1 cellular context compared by ENCODE assay signal in the genomic region with DNA sequence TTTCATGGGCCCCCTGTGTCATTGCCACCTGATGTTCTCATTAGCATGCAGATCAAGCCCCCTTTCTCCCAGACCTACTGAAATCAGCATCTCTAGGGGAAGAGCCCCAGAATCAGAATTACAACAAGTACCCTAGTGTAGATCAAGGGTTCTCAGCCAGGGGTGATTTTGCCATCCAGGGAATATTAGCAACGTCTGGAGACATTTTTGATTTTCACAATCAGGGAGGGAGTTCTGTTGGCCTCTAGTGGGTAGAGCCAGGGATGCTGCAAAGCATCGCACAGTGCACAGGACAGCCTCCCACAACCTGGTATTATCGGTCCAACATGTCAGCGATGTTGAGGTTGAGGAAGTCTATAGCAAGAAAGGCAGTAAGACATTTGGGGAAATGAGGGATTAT.
TF ChIP-seq lines count a peak whose summit lies in the region.

No MANE protein-coding gene starts in this region.

TF ChIP-seq in HepG2, 621 proteins besides CTCF, POLR2A, EP300 and RAD21:
- no peak for TF ChIP-seq PCBP1 (IDR thresholded peaks at IDR 0.05; ENCODE audit: borderline replicate concordance, low read depth, low read length)
- TF ChIP-seq LRRFIP1 (CRISPR knock-in tag; conservative IDR thresholded peaks at IDR 0.05): no peak
- TF ChIP-seq KLF16 (CRISPR knock-in tag; IDR thresholded peaks at IDR 0.05): no peak
- TF ChIP-seq, protein P1, sequence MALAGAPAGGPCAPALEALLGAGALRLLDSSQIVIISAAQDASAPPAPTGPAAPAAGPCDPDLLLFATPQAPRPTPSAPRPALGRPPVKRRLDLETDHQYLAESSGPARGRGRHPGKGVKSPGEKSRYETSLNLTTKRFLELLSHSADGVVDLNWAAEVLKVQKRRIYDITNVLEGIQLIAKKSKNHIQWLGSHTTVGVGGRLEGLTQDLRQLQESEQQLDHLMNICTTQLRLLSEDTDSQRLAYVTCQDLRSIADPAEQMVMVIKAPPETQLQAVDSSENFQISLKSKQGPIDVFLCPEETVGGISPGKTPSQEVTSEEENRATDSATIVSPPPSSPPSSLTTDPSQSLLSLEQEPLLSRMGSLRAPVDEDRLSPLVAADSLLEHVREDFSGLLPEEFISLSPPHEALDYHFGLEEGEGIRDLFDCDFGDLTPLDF (CRISPR knock-in tag; IDR thresholded peaks at IDR 0.05): no peak
- TF ChIP-seq CREM (IDR thresholded peaks at IDR 0.05): no peak
- no peak for TF ChIP-seq CREM (CRISPR knock-in tag; IDR thresholded peaks at IDR 0.05)
- TF ChIP-seq ZNF501 (CRISPR knock-in tag; IDR thresholded peaks at IDR 0.05): 0 out of 2 replicates have a peak, but pooled peaks have one; percentile 20
- TF ChIP-seq SP5 (CRISPR knock-in tag; IDR thresholded peaks at IDR 0.05; ENCODE audit: borderline replicate concordance, low read depth): no peak
- TF ChIP-seq ZNF784 (CRISPR knock-in tag; IDR thresholded peaks at IDR 0.05; ENCODE audit: borderline replicate concordance): 0 out of 2 replicates have a peak, but pooled peaks have one; percentile 8
- TF ChIP-seq PHF20 (CRISPR knock-in tag; IDR thresholded peaks at IDR 0.05): no peak
- TF ChIP-seq YEATS2 (CRISPR knock-in tag; IDR thresholded peaks at IDR 0.05; ENCODE audit: borderline replicate concordance): no peak
- no peak for TF ChIP-seq FOXC1 (CRISPR knock-in tag; IDR thresholded peaks at IDR 0.05; ENCODE audit: borderline replicate concordance)
- TF ChIP-seq RARA (CRISPR knock-in tag; IDR thresholded peaks at IDR 0.05): no peak
- no peak for TF ChIP-seq ELF4 (CRISPR knock-in tag; IDR thresholded peaks at IDR 0.05; ENCODE audit: borderline replicate concordance)
- no peak for TF ChIP-seq DMAP1 (CRISPR knock-in tag; IDR thresholded peaks at IDR 0.05)
- no peak for TF ChIP-seq ZNF3 (CRISPR knock-in tag; IDR thresholded peaks at IDR 0.05)
- TF ChIP-seq ZNF598 (CRISPR knock-in tag; IDR thresholded peaks at IDR 0.05; ENCODE audit: borderline replicate concordance): 0 out of 2 replicates have a peak, but pooled peaks have one; percentile 50
- TF ChIP-seq TRIM24 (CRISPR knock-in tag; IDR thresholded peaks at IDR 0.05): no peak
- no peak for TF ChIP-seq DNMT3B (CRISPR knock-in tag; conservative IDR thresholded peaks at IDR 0.05)
- TF ChIP-seq LBX2 (CRISPR knock-in tag; IDR thresholded peaks at IDR 0.05; ENCODE audit: borderline replicate concordance): no peak
- no peak for TF ChIP-seq SMC3 (IDR thresholded peaks at IDR 0.05; ENCODE audit: low read length)
- no peak for TF ChIP-seq TAF1 (CRISPR knock-in tag; IDR thresholded peaks at IDR 0.05)
- TF ChIP-seq, protein P2, sequence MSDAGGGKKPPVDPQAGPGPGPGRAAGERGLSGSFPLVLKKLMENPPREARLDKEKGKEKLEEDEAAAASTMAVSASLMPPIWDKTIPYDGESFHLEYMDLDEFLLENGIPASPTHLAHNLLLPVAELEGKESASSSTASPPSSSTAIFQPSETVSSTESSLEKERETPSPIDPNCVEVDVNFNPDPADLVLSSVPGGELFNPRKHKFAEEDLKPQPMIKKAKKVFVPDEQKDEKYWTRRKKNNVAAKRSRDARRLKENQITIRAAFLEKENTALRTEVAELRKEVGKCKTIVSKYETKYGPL (CRISPR knock-in tag; IDR thresholded peaks at IDR 0.05): no peak
- TF ChIP-seq MED8 (CRISPR knock-in tag; IDR thresholded peaks at IDR 0.05; ENCODE audit: insufficient replicate concordance): no peak
- 0 out of 2 replicates have a peak, but pooled peaks have one; percentile 37 for TF ChIP-seq ZNF547 (CRISPR knock-in tag; IDR thresholded peaks at IDR 0.05)
- no peak for TF ChIP-seq TBX3 (IDR thresholded peaks at IDR 0.05; ENCODE audit: borderline replicate concordance)
- TF ChIP-seq, protein P3, sequence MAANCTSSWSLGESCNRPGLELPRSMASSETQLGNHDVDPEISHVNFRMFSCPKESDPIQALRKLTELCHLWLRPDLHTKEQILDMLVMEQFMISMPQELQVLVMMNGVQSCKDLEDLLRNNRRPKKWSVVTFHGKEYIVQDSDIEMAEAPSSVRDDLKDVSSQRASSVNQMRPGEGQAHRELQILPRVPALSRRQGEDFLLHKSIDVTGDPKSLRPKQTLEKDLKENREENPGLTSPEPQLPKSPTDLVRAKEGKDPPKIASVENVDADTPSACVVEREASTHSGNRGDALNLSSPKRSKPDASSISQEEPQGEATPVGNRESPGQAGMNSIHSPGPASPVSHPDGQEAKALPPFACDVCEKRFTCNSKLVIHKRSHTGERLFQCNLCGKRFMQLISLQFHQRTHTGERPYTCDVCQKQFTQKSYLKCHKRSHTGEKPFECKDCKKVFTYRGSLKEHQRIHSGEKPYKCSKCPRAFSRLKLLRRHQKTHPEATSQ (CRISPR knock-in tag; IDR thresholded peaks at IDR 0.05; ENCODE audit: borderline replicate concordance): no peak
- TF ChIP-seq USF2 (IDR thresholded peaks at IDR 0.05; ENCODE audit: low read depth, low read length): no peak
- no peak for TF ChIP-seq USF2 (CRISPR knock-in tag; IDR thresholded peaks at IDR 0.05; ENCODE audit: borderline replicate concordance)
- TF ChIP-seq CCAR2 (optimal IDR thresholded peaks at IDR 0.05; ENCODE audit: low read depth, low read length): no peak
